Comparison of ENCODE assay signal across 8 cellular contexts in the genomic region with DNA sequence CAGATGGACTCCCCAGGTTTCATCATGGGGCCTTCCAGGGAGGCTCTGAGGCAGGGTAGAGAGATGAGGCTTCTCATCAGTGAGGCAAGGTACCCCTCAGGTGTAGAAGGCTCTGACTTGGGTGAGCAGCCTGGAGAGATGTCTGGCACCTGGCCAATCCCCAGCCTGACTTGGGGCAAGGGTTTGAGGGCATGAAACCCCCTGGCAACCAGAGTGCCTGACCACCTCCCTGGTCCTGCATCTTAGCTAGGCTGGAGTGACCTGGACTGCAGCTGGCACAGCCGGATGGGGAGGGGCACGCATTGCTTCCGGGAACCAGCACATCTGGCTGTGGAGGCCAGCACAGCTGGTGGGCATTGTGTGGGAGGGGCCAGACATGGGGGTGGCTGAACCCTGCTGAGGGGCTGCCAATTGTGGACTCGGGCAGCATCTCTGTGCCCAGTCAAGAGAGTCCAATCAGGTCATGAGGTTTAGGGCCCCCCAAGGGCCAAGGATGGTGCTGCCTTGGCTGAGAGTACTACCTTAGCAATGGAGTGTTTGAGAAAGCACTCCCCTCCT. TPM values are rescaled to one million over a fixed set of nuclear protein-coding genes. Genes with fewer than 3 reads are reported as not detected.
DNase-seq lines count a peak whose midpoint lies in the region; ATAC-seq and TF ChIP-seq lines count a peak whose summit lies in the region.

No MANE protein-coding gene starts in this region.

- intact Hi-C loops in posterior vena cava (cut with DNase I), result loop anchor here in 1 of 2 donors (5.0 to 10.0 kb wide), 2 partner anchors 51 to 87 kb away; partner anchors contain the start of gene NKTR

- CTCF ChIA-PET in RWPE1 (lab: Yijun Ruan, JAX), result no interaction called here

- H3K9me3 ChIP-seq in gastroesophageal sphincter, result no peaks in the 10 kb centered on the region

- WGBS in gastroesophageal sphincter (ENCODE audit: low coverage in 1 of 2), 2 donors, result no CpG with 5 or more reads among the region's 4 CpGs

- no peak for TF ChIP-seq EP300 in gastroesophageal sphincter (IDR thresholded peaks at IDR 0.05)

- H3K36me3 ChIP-seq in gastroesophageal sphincter, result peaks cover 0 to 25% of the 10 kb centered on the region in 2 donors

- no peak for ATAC-seq in gastroesophageal sphincter
- ATAC-seq in HG03521 (IDR thresholded peaks at IDR 0.05; ENCODE audit: unreplicated experiment), result no peak

- H3K27ac ChIP-seq in RWPE1 (peak overlapping the region; percentile 86), gastroesophageal sphincter (peak overlapping the region; percentile 93 to 97 (median 96))

- TF ChIP-seq CTCF in RWPE1 (conservative IDR thresholded peaks at IDR 0.05; ENCODE audit: low read depth) (no peak), gastroesophageal sphincter (IDR thresholded peaks at IDR 0.05) (no peak)

- no peak for TF ChIP-seq POLR2A in gastroesophageal sphincter (IDR thresholded peaks at IDR 0.05)

- DNase-seq in D341Med (ENCODE audit: low spot score) (peak; percentile 36), RWPE1 (ENCODE audit: low spot score) (no peak), posterior vena cava (ENCODE audit: low spot score) (peak; percentile 82), activated gamma-delta T cell (lab: John Stamatoyannopoulos, UW) (no peak), SIG-M5 (lab: John Stamatoyannopoulos, UW) (no peak), NCI-H2029 (lab: John Stamatoyannopoulos, UW) (no peak)

- peak overlapping the region; percentile 92 to 95 for H3K4me3 ChIP-seq in gastroesophageal sphincter

- H3K27me3 ChIP-seq in gastroesophageal sphincter, result no peaks in the 10 kb centered on the region

- H3K4me1 ChIP-seq in gastroesophageal sphincter, result peaks cover 7 to 91% (median 44%) of the 10 kb centered on the region in 3 donors

- POLR2A ChIA-PET in RWPE1 (lab: Yijun Ruan, JAX; ENCODE audit: low non-redundant PET), result no interaction called here

RNA-seq across cellular contexts. Expression of gene ZBTB47, which starts 1.9 kb away (rescaled TPM):
- total RNA-seq in gastroesophageal sphincter (100 to 1,000 TPM in 3 of 4 donors, 10 to 100 TPM in 1; 86.8 to 152 (median 110) TPM), posterior vena cava (100 to 1,000 TPM in 1 of 2 donors, 10 to 100 TPM in 1; 83.8 to 109 TPM)

RNA-seq across cellular contexts. Expression of gene KLHL40, which starts 29.9 kb away (rescaled TPM):
- total RNA-seq in gastroesophageal sphincter (not detected), posterior vena cava (not detected)

RNA-seq across cellular contexts. Expression of gene HHATL, which starts 47.2 kb away (rescaled TPM):
- total RNA-seq in gastroesophageal sphincter, result 1 to 10 TPM in 1 of 4 donors, under 1 TPM in 1, not detected in 2; 0.23 to 1.2 TPM
- total RNA-seq in posterior vena cava, result 1 to 10 TPM in 1 of 2 donors, under 1 TPM in 1; 0.65 to 1.0 TPM

RNA-seq across cellular contexts. Expression of gene NKTR, which starts 54.9 kb away (rescaled TPM):
- total RNA-seq in gastroesophageal sphincter, result 100 to 1,000 TPM in 1 of 4 donors, 10 to 100 TPM in 3; 17.9 to 134 (median 56.3) TPM
- 10 to 100 TPM; 75.2 to 78.0 TPM for total RNA-seq in posterior vena cava

Comparison
In these comparisons a context has a peak if more than half of its experiments do, and no peak if none do; other contexts are left out.
1. DNase-seq: peak in D341Med (single experiment) and posterior vena cava (single experiment); none in RWPE1 (single experiment), activated gamma-delta T cell (single experiment), SIG-M5 (single experiment) and NCI-H2029 (single experiment).